ENCODE assay signal across 22 cellular contexts in genomic region chr21:41510500-41510899, GRCh38. TPM values are rescaled to one million over a fixed set of nuclear protein-coding genes. Genes with fewer than 3 reads are reported as not detected.
"Had no signal": no experiment of that assay in that cellular context is flagged by ENCODE, and none has a peak within 500 bp of the region (broad histone marks: within the 10 kb centered on the region; RNA-seq: fewer than 3 reads in every experiment).

No MANE protein-coding gene starts in this region.

- H3K36me3 ChIP-seq: lower lobe of right lung, neural progenitor cell, suprapubic skin, thyroid gland, upper lobe of right lung, vagina had no signal

- H3K4me1 ChIP-seq: lower lobe of right lung, parathyroid adenoma, psoas muscle had no signal

- DNase-seq: cortex of kidney; dorsolateral prefrontal cortex; effector CD8-positive, alpha-beta T cell; foreskin melanocyte; head of caudate nucleus; hippocampal formation; lower lobe of right lung; nucleus accumbens; psoas muscle; retina; stimulated activated naive CD4-positive, alpha-beta T cell treated with Interleukin-2 at 50 U/mL for 16 hours; thyroid gland; upper lobe of right lung had no signal

- H3K4me2 ChIP-seq: neural progenitor cell had no signal

- H3K4me3 ChIP-seq: dorsolateral prefrontal cortex, lower lobe of right lung, neural progenitor cell, psoas muscle, suprapubic skin, thyroid gland, upper lobe of right lung, vagina had no signal

- H3K9me3 ChIP-seq: lower lobe of right lung, psoas muscle, suprapubic skin, thyroid gland, upper lobe of right lung, vagina had no signal

- H3K36me3 Mint-ChIP-seq: memory B cell; mesothelial cell of epicardium; natural killer cell treated with Interleukin-12 subunit alpha and Interleukin-12 subunit beta and Interleukin-15 and Interleukin-18, amount 100 ng/mL, for 72 hours; neural progenitor cell had no signal

- H3K9me3 Mint-ChIP-seq: memory B cell; mesothelial cell of epicardium; natural killer cell treated with Interleukin-12 subunit alpha and Interleukin-12 subunit beta and Interleukin-15 and Interleukin-18, amount 100 ng/mL, for 72 hours had no signal

- ATAC-seq: lower lobe of right lung; natural killer cell treated with Interleukin-12 subunit alpha and Interleukin-12 subunit beta and Interleukin-15 and Interleukin-18, amount 100 ng/mL, for 72 hours; psoas muscle; sciatic nerve; upper lobe of right lung had no signal

- H3K27me3 ChIP-seq: thyroid gland had no signal

- H2AFZ ChIP-seq: neural progenitor cell, parathyroid adenoma had no signal

- H3K9ac ChIP-seq: neural progenitor cell, parathyroid adenoma had no signal

- H3K4me3 Mint-ChIP-seq: memory B cell; mesothelial cell of epicardium; natural killer cell treated with Interleukin-12 subunit alpha and Interleukin-12 subunit beta and Interleukin-15 and Interleukin-18, amount 100 ng/mL, for 72 hours; neural progenitor cell had no signal

- H3K27ac ChIP-seq: dorsolateral prefrontal cortex, lower lobe of right lung, neural progenitor cell, parathyroid adenoma, psoas muscle, suprapubic skin, thyroid gland, upper lobe of right lung, vagina had no signal

- H3K79me2 ChIP-seq: parathyroid adenoma had no signal

- H3K27ac Mint-ChIP-seq: memory B cell; mesothelial cell of epicardium; natural killer cell treated with Interleukin-12 subunit alpha and Interleukin-12 subunit beta and Interleukin-15 and Interleukin-18, amount 100 ng/mL, for 72 hours; neural progenitor cell had no signal

- H3K4me1 Mint-ChIP-seq: memory B cell, neural progenitor cell had no signal

RNA-seq across cellular contexts. Expression of gene TMPRSS2, which starts 2.5 kb away (rescaled TPM):
- total RNA-seq: natural killer cell treated with Interleukin-12 subunit alpha and Interleukin-12 subunit beta and Interleukin-15 and Interleukin-18, amount 100 ng/mL, for 72 hours; skeletal muscle tissue had no signal
